In genomic region chr12:9721394-9722092, GRCh38 we compare ENCODE assay signal across 8 cellular contexts. TPM values are rescaled to one million over a fixed set of nuclear protein-coding genes. Genes with fewer than 3 reads are reported as not detected.
DNase-seq lines count a peak whose midpoint lies in the region; ATAC-seq and TF ChIP-seq lines count a peak whose summit lies in the region.

No MANE protein-coding gene starts in this region.

- H3F3A ChIP-seq in neural progenitor cell (ENCODE audit: low read depth): no peaks in the 10 kb centered on the region

- no peaks in the 10 kb centered on the region for H3K36me3 ChIP-seq in neural progenitor cell
- no peaks in the 10 kb centered on the region for H3K36me3 ChIP-seq in effector memory CD4-positive, alpha-beta T cell (ENCODE audit: control insufficient read depth, insufficient read depth, low read length)

- H3K79me2 ChIP-seq in neural progenitor cell (ENCODE audit: low read depth): no peaks in the 10 kb centered on the region

- H3K27me3 Mint-ChIP-seq in CD14-positive monocyte (ENCODE audit: low read depth in 3 of 3) (no peaks in the 10 kb centered on the region), neural progenitor cell (ENCODE audit: insufficient read depth, low read depth) (no peaks in the 10 kb centered on the region)

- H3K4me3 ChIP-seq in neural progenitor cell: no peak overlapping the region
- no peak overlapping the region for H3K4me3 ChIP-seq in effector memory CD4-positive, alpha-beta T cell (ENCODE audit: insufficient read depth, low read depth, low read length, poor library complexity, severe bottlenecking)

- DNase-seq in CD14-positive monocyte (ENCODE audit: low spot score) (no peak), epidermal melanocyte (ENCODE audit: insufficient read length, low spot score) (peak; percentile 38), T-helper 2 cell (no peak), neural progenitor cell (ENCODE audit: low spot score) (no peak)
- no peak for DNase-seq in effector memory CD4-positive, alpha-beta T cell
- no peak for DNase-seq in stimulated activated CD4-positive, alpha-beta T cell treated with anti-CD3 and anti-CD28 coated beads, Interleukin-4, amount 100 ng/mL, for 24 hours

- H3K36me3 Mint-ChIP-seq in CD14-positive monocyte: peaks cover 2% of the 10 kb centered on the region in 2 donors
- no peaks in the 10 kb centered on the region for H3K36me3 Mint-ChIP-seq in neural progenitor cell

- H4K20me1 ChIP-seq in neural progenitor cell (ENCODE audit: low read depth): no peaks in the 10 kb centered on the region

- no peaks in the 10 kb centered on the region for H3K27me3 ChIP-seq in neural progenitor cell
- H3K27me3 ChIP-seq in effector memory CD4-positive, alpha-beta T cell (replicated peaks; ENCODE audit: control insufficient read depth, insufficient read depth, low read length, poor library complexity, severe bottlenecking): peaks cover 3% of the 10 kb centered on the region

- no peak overlapping the region for H3K9ac ChIP-seq in neural progenitor cell

- H3K9me3 ChIP-seq in neural progenitor cell (ENCODE audit: low read depth): no peaks in the 10 kb centered on the region
- H3K9me3 ChIP-seq in effector memory CD4-positive, alpha-beta T cell (ENCODE audit: control insufficient read depth, low read length): no peaks in the 10 kb centered on the region

- H3K4me2 ChIP-seq in neural progenitor cell: no peak overlapping the region

- no peak overlapping the region for H3K27ac ChIP-seq in neural progenitor cell
- H3K27ac ChIP-seq in effector memory CD4-positive, alpha-beta T cell (ENCODE audit: insufficient read depth, low read length, poor library complexity, severe bottlenecking): no peak overlapping the region

- H3K4me3 Mint-ChIP-seq in CD14-positive monocyte: peak overlapping the region; percentile 7 to 67
- H3K4me3 Mint-ChIP-seq in neural progenitor cell: no peak overlapping the region

- no peaks in the 10 kb centered on the region for H3K4me1 ChIP-seq in neural progenitor cell
- no peaks in the 10 kb centered on the region for H3K4me1 ChIP-seq in effector memory CD4-positive, alpha-beta T cell (ENCODE audit: control insufficient read depth, insufficient read depth, low read length, poor library complexity, severe bottlenecking)

- H3K9me3 Mint-ChIP-seq in CD14-positive monocyte (no peaks in the 10 kb centered on the region), neural progenitor cell (no peaks in the 10 kb centered on the region)

- intact Hi-C loops in CD14-positive monocyte (cut with micrococcal nuclease): no loop called here

- ATAC-seq in GM21381 (IDR thresholded peaks at IDR 0.05; ENCODE audit: unreplicated experiment): peak; percentile 63
- peak; percentile 55 for ATAC-seq in HG03469 (IDR thresholded peaks at IDR 0.05; ENCODE audit: unreplicated experiment)

- H3K27ac Mint-ChIP-seq in CD14-positive monocyte (peak overlapping the region; percentile 79 to 93 (median 86)), neural progenitor cell (no peak overlapping the region)

- H2AFZ ChIP-seq in neural progenitor cell (replicated peaks): no peak overlapping the region

- TF ChIP-seq CTCF in CD14-positive monocyte (IDR thresholded peaks at IDR 0.05) (no peak), neural progenitor cell (IDR thresholded peaks at IDR 0.05) (no peak)

- peaks cover 33% of the 10 kb centered on the region for H3K4me1 Mint-ChIP-seq in CD14-positive monocyte
- H3K4me1 Mint-ChIP-seq in neural progenitor cell: no peaks in the 10 kb centered on the region

RNA-seq across cellular contexts. Expression of gene CLECL1, which starts 11.4 kb away (rescaled TPM):
- polyA plus RNA-seq in CD14-positive monocyte: 10 to 100 TPM; 11.4 to 20.6 TPM
- not detected in 2 replicates for total RNA-seq in neural progenitor cell (ENCODE audit: low replicate concordance)

RNA-seq across cellular contexts. Expression of gene CD69, which starts 39.2 kb away (rescaled TPM):
- 1 to 10 TPM; 5.8 to 6.0 TPM for polyA plus RNA-seq in CD14-positive monocyte
- total RNA-seq in neural progenitor cell (ENCODE audit: low replicate concordance): not detected in 2 replicates

RNA-seq across cellular contexts. Expression of gene CLEC2D, which starts 52.0 kb away (rescaled TPM):
- polyA plus RNA-seq in CD14-positive monocyte: 1 to 10 TPM; 2.5 to 3.9 TPM
- 10.3 and 18.7 TPM in 2 replicates for total RNA-seq in neural progenitor cell (ENCODE audit: low replicate concordance)
